Comparison of ENCODE assay signal across 16 cellular contexts in the genomic region with DNA sequence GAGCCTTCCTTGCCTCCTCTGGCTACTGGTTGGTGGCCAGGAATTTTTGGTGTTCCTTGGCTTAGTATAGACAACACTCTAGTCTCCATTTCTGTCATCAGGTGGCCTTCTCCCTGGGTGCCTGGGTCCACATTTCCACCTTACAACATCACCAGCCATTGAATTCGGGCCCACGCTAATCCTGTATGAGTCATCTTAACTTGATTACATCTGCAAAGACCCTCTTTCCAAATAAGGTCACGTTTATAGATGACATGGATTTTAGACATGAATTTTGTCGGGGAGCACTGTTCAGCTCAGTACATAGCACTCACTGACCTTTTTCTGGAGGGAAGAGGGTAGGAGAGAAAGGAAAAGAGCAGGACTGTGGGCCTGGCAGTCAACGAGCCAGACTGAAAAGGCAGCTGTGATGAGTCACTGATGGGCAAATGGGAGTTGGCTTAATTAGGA. TPM values are rescaled to one million over a fixed set of nuclear protein-coding genes. Genes with fewer than 3 reads are reported as not detected.
DNase-seq lines count a peak whose midpoint lies in the region; ATAC-seq, FAIRE-seq and TF ChIP-seq lines count a peak whose summit lies in the region.
"Had no signal": no experiment of that assay in that cellular context is flagged by ENCODE, and none has a peak within 500 bp of the region (broad histone marks: within the 10 kb centered on the region; RNA-seq: fewer than 3 reads in every experiment).

No MANE protein-coding gene starts in this region.

- 29% methylated on average over 5 of the region's 5 CpGs for WGBS in K562 (ENCODE audit: insufficient coverage, low coverage, missing lambda C conversion rate)

- no peaks in the 10 kb centered on the region for H3K79me2 ChIP-seq in K562 (ENCODE audit: control insufficient read depth, insufficient read depth, low read length)

- no peaks in the 10 kb centered on the region for H3K4me1 Mint-ChIP-seq in stimulated activated effector memory CD8-positive, alpha-beta T cell treated with anti-CD3 and anti-CD28 coated beads, Interleukin-12 subunit alpha, Interleukin-12 subunit beta, amount 100 ng/mL, for 72 hours

- H3K27ac ChIP-seq in cardiac muscle cell (peak overlapping the region; percentile 39), left ventricle myocardium inferior (replicated peaks) (no peak overlapping the region), K562 (ENCODE audit: extremely low read depth, low read depth, low read length) (0 out of 3 replicates have a peak overlapping the region, but pooled peaks have one; percentile 22)
- H3K27ac ChIP-seq: skin epidermis had no signal

- intact Hi-C loops in left ventricle myocardium inferior (cut with micrococcal nuclease), result no loop called here
- intact Hi-C loops in K562 (cut with micrococcal nuclease), result no loop called here

- H2AFZ ChIP-seq in K562 (ENCODE audit: low read depth, low read length), result no peak overlapping the region

- H3K9me1 ChIP-seq in K562 (ENCODE audit: control insufficient read depth, insufficient read depth, low read length), result no peaks in the 10 kb centered on the region

- H3K27ac Mint-ChIP-seq in stimulated activated effector memory CD8-positive, alpha-beta T cell treated with anti-CD3 and anti-CD28 coated beads, Interleukin-12 subunit alpha, Interleukin-12 subunit beta, amount 100 ng/mL, for 72 hours, result no peak overlapping the region
- H3K27ac Mint-ChIP-seq: activated CD4-positive, alpha-beta memory T cell treated with anti-CD3 and anti-CD28 coated beads for 36 hours; natural killer cell treated with Interleukin-12 subunit alpha and Interleukin-12 subunit beta and Interleukin-15 and Interleukin-18, amount 100 ng/mL, for 72 hours; T-helper 2 cell treated with Interferon-gamma antibody and Interleukin-4, amounts not matched to agents 5 μg/mL and 100 μg/mL, for 36 hours had no signal

- no peaks in the 10 kb centered on the region for H3K9me3 Mint-ChIP-seq in stimulated activated effector memory CD8-positive, alpha-beta T cell treated with anti-CD3 and anti-CD28 coated beads, Interleukin-12 subunit alpha, Interleukin-12 subunit beta, amount 100 ng/mL, for 72 hours
- H3K9me3 Mint-ChIP-seq: activated CD4-positive, alpha-beta memory T cell treated with anti-CD3 and anti-CD28 coated beads for 36 hours; natural killer cell treated with Interleukin-12 subunit alpha and Interleukin-12 subunit beta and Interleukin-15 and Interleukin-18, amount 100 ng/mL, for 72 hours; T-helper 2 cell treated with Interferon-gamma antibody and Interleukin-4, amounts not matched to agents 5 μg/mL and 100 μg/mL, for 36 hours had no signal

- no peak overlapping the region for H3K4me2 ChIP-seq in K562 (ENCODE audit: insufficient read depth, low read length)

- no peaks in the 10 kb centered on the region for H4K20me1 ChIP-seq in K562 (replicated peaks; ENCODE audit: control insufficient read depth, insufficient read depth, low read length)

- H3K27me3 ChIP-seq in cardiac muscle cell (no peaks in the 10 kb centered on the region), left ventricle myocardium inferior (ENCODE audit: low read depth) (no peaks in the 10 kb centered on the region), K562 (ENCODE audit: control insufficient read depth in 2 of 2, insufficient read depth in 2 of 2, low read length in 2 of 2) (no peaks in the 10 kb centered on the region)

- TF ChIP-seq EP300 in K562 (IDR thresholded peaks at IDR 0.05; ENCODE audit: low read length), result no peak

- no peak for ATAC-seq in K562
- ATAC-seq in stimulated activated effector memory CD8-positive, alpha-beta T cell treated with anti-CD3 and anti-CD28 coated beads, Interleukin-12 subunit alpha, Interleukin-12 subunit beta, amount 100 ng/mL, for 72 hours, result no peak
- ATAC-seq: natural killer cell treated with Interleukin-12 subunit alpha and Interleukin-12 subunit beta and Interleukin-15 and Interleukin-18, amount 100 ng/mL, for 72 hours had no signal

- CTCF ChIA-PET in K562 (lab: Yijun Ruan, JAX; ENCODE audit: low intra/inter-chr PET ratio), result no interaction called here

- peaks cover 77% of the 10 kb centered on the region for H3K36me3 ChIP-seq in cardiac muscle cell
- H3K36me3 ChIP-seq in left ventricle myocardium inferior, result peaks cover 70% of the 10 kb centered on the region
- peaks cover 53% of the 10 kb centered on the region for H3K36me3 ChIP-seq in K562 (ENCODE audit: control insufficient read depth, insufficient read depth, low read length)

- H3K4me3 Mint-ChIP-seq in stimulated activated effector memory CD8-positive, alpha-beta T cell treated with anti-CD3 and anti-CD28 coated beads, Interleukin-12 subunit alpha, Interleukin-12 subunit beta, amount 100 ng/mL, for 72 hours, result no peak overlapping the region
- H3K4me3 Mint-ChIP-seq: activated CD4-positive, alpha-beta memory T cell treated with anti-CD3 and anti-CD28 coated beads for 36 hours; natural killer cell treated with Interleukin-12 subunit alpha and Interleukin-12 subunit beta and Interleukin-15 and Interleukin-18, amount 100 ng/mL, for 72 hours; T-helper 2 cell treated with Interferon-gamma antibody and Interleukin-4, amounts not matched to agents 5 μg/mL and 100 μg/mL, for 36 hours had no signal

- in situ Hi-C loops in K562 (cut with MboI), result no loop called here

- TF ChIP-seq CTCF in cardiac muscle cell (IDR thresholded peaks at IDR 0.05; ENCODE audit: low read depth, low read length) (no peak), left ventricle myocardium inferior (IDR thresholded peaks at IDR 0.05; ENCODE audit: borderline replicate concordance) (no peak), K562 (IDR thresholded peaks at IDR 0.05 in 2 of 3, conservative IDR thresholded peaks at IDR 0.05 in 1 of 3; ENCODE audit: insufficient read depth in 2 of 3, low read depth in 1 of 3, low read length in 3 of 3) (no peak)

- POLR2A ChIA-PET in K562 (lab: Yijun Ruan, JAX), result no interaction called here

- no peak for TF ChIP-seq POLR2A in K562 (conservative IDR thresholded peaks at IDR 0.05)

- DNase-seq in cardiac muscle cell (ENCODE audit: low read depth in 1 of 2, low spot score in 1 of 2), result peak in 1 of 2 donors; percentile 30
- DNase-seq in left ventricle myocardium inferior, result no peak
- DNase-seq in K562 (ENCODE audit: extremely low read depth in 1 of 4, low spot score in 3 of 4), result no peak
- peak; percentile 68 for DNase-seq in iris pigment epithelial cell (ENCODE audit: low read depth)
- DNase-seq in NCI-H2107 (lab: John Stamatoyannopoulos, UW), result no peak
- no peak for DNase-seq in stimulated activated effector memory CD8-positive, alpha-beta T cell treated with anti-CD3 and anti-CD28 coated beads, Interleukin-12 subunit alpha, Interleukin-12 subunit beta, amount 100 ng/mL, for 72 hours (ENCODE audit: low spot score in 2 of 2)
- no peak for DNase-seq in foreskin melanocyte
- DNase-seq in activated naive CD4-positive, alpha-beta T cell treated with anti-CD3 and anti-CD28 coated beads, Interleukin-2, amount 50 U/mL, for 16 hours, result no peak
- DNase-seq: activated CD4-positive, alpha-beta memory T cell treated with anti-CD3 and anti-CD28 coated beads for 36 hours; activated effector memory CD4-positive, alpha-beta T cell treated with anti-CD3 and anti-CD28 coated beads, Interleukin-2, amount 50 U/mL, for 16 hours; DMS153; NCI-H1048; NCI-H446 treated with DMSO at 0.1 percent for 48 hours had no signal

- H3K4me1 ChIP-seq in cardiac muscle cell (ENCODE audit: low read depth) (no peaks in the 10 kb centered on the region), left ventricle myocardium inferior (peaks cover 6% of the 10 kb centered on the region), K562 (replicated peaks in 1 of 2; ENCODE audit: control insufficient read depth in 2 of 2, insufficient read depth in 2 of 2, low read length in 2 of 2) (no peaks in the 10 kb centered on the region; a peak in 1 of 5 replicates)

- FAIRE-seq in K562 (lab: Jason Lieb, UNC), result no peak

- H3K4me3 ChIP-seq in cardiac muscle cell, result no peak overlapping the region
- H3K4me3 ChIP-seq in left ventricle myocardium inferior, result no peak overlapping the region
- H3K4me3 ChIP-seq in K562, result no peak overlapping the region
- H3K4me3 ChIP-seq: skin epidermis had no signal

- no peak for TF ChIP-seq RAD21 in K562 (CRISPR knock-in tag; conservative IDR thresholded peaks at IDR 0.05 in 1 of 2, IDR thresholded peaks at IDR 0.05 in 1 of 2)

- no peak overlapping the region for H3K9ac ChIP-seq in K562 (ENCODE audit: insufficient read depth in 1 of 2, low read depth in 2 of 2, low read length in 2 of 2)

- BruUV-seq in K562 (replicated peaks; lab: Mats Ljungman, UMichigan), result no TSS peak

- H3K9me3 ChIP-seq in cardiac muscle cell (ENCODE audit: low read depth) (no peaks in the 10 kb centered on the region), left ventricle myocardium inferior (replicated peaks) (no peaks in the 10 kb centered on the region), K562 (replicated peaks; ENCODE audit: control insufficient read depth, insufficient read depth, low read depth, low read length) (no peaks in the 10 kb centered on the region)

- H3K36me3 Mint-ChIP-seq in stimulated activated effector memory CD8-positive, alpha-beta T cell treated with anti-CD3 and anti-CD28 coated beads, Interleukin-12 subunit alpha, Interleukin-12 subunit beta, amount 100 ng/mL, for 72 hours, result peaks cover 69% of the 10 kb centered on the region

RNA-seq across cellular contexts. Expression of a gene that starts 39.4 kb away (rescaled TPM):
- total RNA-seq in cardiac muscle cell (3.1 and 7.9 TPM in 2 replicates), left ventricle myocardium inferior (32.1 TPM), K562 (2014; rRNA removed) (0.90 and 1.7 TPM in 2 replicates), K562 (2014; rRNA removed; fragmentation: Illumina TruSeq; extraction: Trizol) (0.54 and 0.76 TPM in 2 replicates), K562 (2015; rRNA removed; fragmentation: Illumina TruSeq; extraction: Trizol) (1.2 and 1.5 TPM in 2 replicates), K562 (2021) (1.3 and 2.0 TPM in 2 replicates)
- polyA plus RNA-seq in cardiac muscle cell (7.3 and 7.4 TPM in 2 replicates), K562 (2011; rRNA removed) (0.68 and 1.6 TPM in 2 replicates), K562 (2014; fragmentation: Illumina TruSeq; extraction: Trizol) (0.73 and 1.4 TPM in 2 replicates), K562 (2014; fragmentation: Nextera tagmentation; extraction: Ambion mirVana) (under 1 TPM; 0.07 to 0.14 TPM), K562 (2014; rRNA removed) (1.9 and 2.2 TPM in 2 replicates)
- total RNA-seq in K562 (2011; cell fraction: chromatin; rRNA removed; ENCODE audit: low replicate concordance), result 1.1 and 2.8 TPM in 2 replicates
- 2.0 and 2.7 TPM in 2 replicates for total RNA-seq in K562 (2011; cell fraction: nucleolus; rRNA removed)
- 1.5 and 2.6 TPM in 2 replicates for total RNA-seq in K562 (2011; cell fraction: nucleoplasm; rRNA removed)
- polyA plus RNA-seq in K562 (2011; cell fraction: cytosol; rRNA removed), result 0.60 and 1.9 TPM in 2 replicates
- 1.1 and 4.2 TPM in 2 replicates for polyA plus RNA-seq in K562 (2011; cell fraction: nucleus; rRNA removed)
- polyA plus RNA-seq in K562 (2012), result 0.80 and 0.83 TPM in 2 replicates
- polyA minus RNA-seq in K562 (2011; rRNA and poly(A)+ RNA removed), result 0.84 and 1.3 TPM in 2 replicates
- polyA minus RNA-seq in K562 (2011; cell fraction: cytosol; rRNA and poly(A)+ RNA removed), result 1.1 and 2.6 TPM in 2 replicates
- 0.54 and 0.56 TPM in 2 replicates for polyA minus RNA-seq in K562 (2011; cell fraction: nucleus; rRNA and poly(A)+ RNA removed)
- total RNA-seq: activated CD4-positive, alpha-beta memory T cell treated with anti-CD3 and anti-CD28 coated beads for 36 hours; natural killer cell treated with Interleukin-12 subunit alpha and Interleukin-12 subunit beta and Interleukin-15 and Interleukin-18, amount 100 ng/mL, for 72 hours had no signal

RNA-seq across cellular contexts. Expression of a gene that starts 40.4 kb away (rescaled TPM):
- total RNA-seq in cardiac muscle cell (3.0 and 7.9 TPM in 2 replicates), left ventricle myocardium inferior (14.7 TPM), K562 (2014; rRNA removed) (135 and 142 TPM in 2 replicates), K562 (2014; rRNA removed; fragmentation: Illumina TruSeq; extraction: Trizol) (16.7 and 27.3 TPM in 2 replicates), K562 (2015; rRNA removed; fragmentation: Illumina TruSeq; extraction: Trizol) (104 TPM in 2 replicates), K562 (2021) (86.6 and 93.6 TPM in 2 replicates)
- polyA plus RNA-seq in cardiac muscle cell (4.7 and 12.9 TPM in 2 replicates), K562 (2011; rRNA removed) (64.0 and 146 TPM in 2 replicates), K562 (2014; fragmentation: Illumina TruSeq; extraction: Trizol) (45.5 and 108 TPM in 2 replicates), K562 (2014; fragmentation: Nextera tagmentation; extraction: Ambion mirVana) (10 to 100 TPM in 1 of 2 experiments, 1 to 10 TPM in 1; 9.8 to 34.3 TPM), K562 (2014; rRNA removed) (132 and 141 TPM in 2 replicates)
- 20.0 and 61.3 TPM in 2 replicates for total RNA-seq in K562 (2011; cell fraction: chromatin; rRNA removed; ENCODE audit: low replicate concordance)
- 72.0 and 82.9 TPM in 2 replicates for total RNA-seq in K562 (2011; cell fraction: nucleolus; rRNA removed)
- total RNA-seq in K562 (2011; cell fraction: nucleoplasm; rRNA removed), result 49.9 and 55.1 TPM in 2 replicates
- 66.6 and 210 TPM in 2 replicates for polyA plus RNA-seq in K562 (2011; cell fraction: cytosol; rRNA removed)
- 63.9 and 189 TPM in 2 replicates for polyA plus RNA-seq in K562 (2011; cell fraction: nucleus; rRNA removed)
- 88.6 and 139 TPM in 2 replicates for polyA plus RNA-seq in K562 (2012)
- polyA minus RNA-seq in K562 (2011; rRNA and poly(A)+ RNA removed), result 22.0 and 71.1 TPM in 2 replicates
- polyA minus RNA-seq in K562 (2011; cell fraction: cytosol; rRNA and poly(A)+ RNA removed), result 38.1 and 88.0 TPM in 2 replicates
- polyA minus RNA-seq in K562 (2011; cell fraction: nucleus; rRNA and poly(A)+ RNA removed), result 11.4 and 21.5 TPM in 2 replicates
- total RNA-seq: activated CD4-positive, alpha-beta memory T cell treated with anti-CD3 and anti-CD28 coated beads for 36 hours; natural killer cell treated with Interleukin-12 subunit alpha and Interleukin-12 subunit beta and Interleukin-15 and Interleukin-18, amount 100 ng/mL, for 72 hours had no signal

RNA-seq across cellular contexts. Expression of a gene that starts 50.2 kb away (rescaled TPM):
- total RNA-seq in cardiac muscle cell, result not detected in 2 replicates
- 0.40 TPM in 1 of 2 replicates, not detected in the other for polyA plus RNA-seq in cardiac muscle cell
- total RNA-seq in left ventricle myocardium inferior, result 41.1 TPM
- not detected in 2 replicates for total RNA-seq in K562 (2011; cell fraction: chromatin; rRNA removed; ENCODE audit: low replicate concordance)
- not detected in 2 replicates for total RNA-seq in K562 (2011; cell fraction: nucleolus; rRNA removed)
- not detected in 2 replicates for total RNA-seq in K562 (2011; cell fraction: nucleoplasm; rRNA removed)
- not detected in 2 replicates for total RNA-seq in K562 (2014; rRNA removed)
- not detected in 2 replicates for total RNA-seq in K562 (2014; rRNA removed; fragmentation: Illumina TruSeq; extraction: Trizol)
- total RNA-seq in K562 (2015; rRNA removed; fragmentation: Illumina TruSeq; extraction: Trizol), result not detected in 2 replicates
- 0.27 TPM in 1 of 2 replicates, not detected in the other for total RNA-seq in K562 (2021)
- polyA plus RNA-seq in K562 (2011; rRNA removed), result not detected in 2 replicates
- not detected in 2 replicates for polyA plus RNA-seq in K562 (2011; cell fraction: cytosol; rRNA removed)
- polyA plus RNA-seq in K562 (2011; cell fraction: nucleus; rRNA removed), result not detected in 2 replicates
- not detected in 2 replicates for polyA plus RNA-seq in K562 (2012)
- polyA plus RNA-seq in K562 (2014; fragmentation: Illumina TruSeq; extraction: Trizol), result not detected in 2 replicates
- under 1 TPM in 1 of 2 experiments, not detected in 1; 0.08 TPM for polyA plus RNA-seq in K562 (2014; fragmentation: Nextera tagmentation; extraction: Ambion mirVana)
- polyA plus RNA-seq in K562 (2014; rRNA removed), result not detected in 2 replicates
- not detected in 2 replicates for polyA minus RNA-seq in K562 (2011; rRNA and poly(A)+ RNA removed)
- not detected in 2 replicates for polyA minus RNA-seq in K562 (2011; cell fraction: cytosol; rRNA and poly(A)+ RNA removed)
- polyA minus RNA-seq in K562 (2011; cell fraction: nucleus; rRNA and poly(A)+ RNA removed), result not detected in 2 replicates
- total RNA-seq: activated CD4-positive, alpha-beta memory T cell treated with anti-CD3 and anti-CD28 coated beads for 36 hours; natural killer cell treated with Interleukin-12 subunit alpha and Interleukin-12 subunit beta and Interleukin-15 and Interleukin-18, amount 100 ng/mL, for 72 hours had no signal

Comparison
In these comparisons a context has a peak if more than half of its experiments do, and no peak if none do; other contexts are left out.
1. RNA of a gene that starts 50.2 kb away (total RNA-seq): 41.1 TPM in left ventricle myocardium inferior (single experiment); not detected in cardiac muscle cell and 0.27 TPM in K562; every median in the first group is over 10 times any median in the second.